ENCODE assay signal across 2 cellular contexts in genomic region chr16:11667221-11667823, GRCh38.
TF ChIP-seq lines count a peak whose summit lies in the region.

No MANE protein-coding gene starts in this region.

TF ChIP-seq in SK-N-SH, 30 proteins besides CTCF, POLR2A, EP300 and RAD21 (continued from another document):
- TF ChIP-seq USF2 (IDR thresholded peaks at IDR 0.05; ENCODE audit: borderline replicate concordance, low read depth, low read length) (no peak), SIN3A (IDR thresholded peaks at IDR 0.05; ENCODE audit: borderline replicate concordance, low read depth, low read length) (no peak), PBX3 (IDR thresholded peaks at IDR 0.05) (no peak)

TF ChIP-seq in SK-N-SH treated with all-trans-retinoic acid at 6 μM for 48 hours, 23 proteins besides CTCF, POLR2A, EP300 and RAD21 (continued from another document):
- TF ChIP-seq TSHZ2 (CRISPR knock-in tag; IDR thresholded peaks at IDR 0.05), result no peak
